In genomic region chr6:7138921-7139358, GRCh38 we compare ENCODE assay signal across 8 cellular contexts. TPM values are rescaled to one million over a fixed set of nuclear protein-coding genes. Genes with fewer than 3 reads are reported as not detected.
DNase-seq lines count a peak whose midpoint lies in the region; ATAC-seq lines count a peak whose summit lies in the region.

No MANE protein-coding gene starts in this region.

- peak overlapping the region; percentile 89 for H3K4me3 Mint-ChIP-seq in activated naive CD8-positive, alpha-beta T cell
- H3K4me3 Mint-ChIP-seq in memory B cell = peak overlapping the region; percentile 22

- no peaks in the 10 kb centered on the region for H3K36me3 Mint-ChIP-seq in activated naive CD8-positive, alpha-beta T cell
- H3K36me3 Mint-ChIP-seq in memory B cell = no peaks in the 10 kb centered on the region

- H3K4me3 ChIP-seq in MG63 = no peak overlapping the region

- ATAC-seq in memory B cell (ENCODE audit: low read depth) (peak; percentile 48), GM18858 (IDR thresholded peaks at IDR 0.05; ENCODE audit: unreplicated experiment) (no peak), GM18907 (IDR thresholded peaks at IDR 0.05; ENCODE audit: unreplicated experiment) (no peak)

- no peaks in the 10 kb centered on the region for H3K36me3 ChIP-seq in MG63

- no peaks in the 10 kb centered on the region for H3K27me3 Mint-ChIP-seq in activated naive CD8-positive, alpha-beta T cell
- no peaks in the 10 kb centered on the region for H3K27me3 Mint-ChIP-seq in memory B cell

- peak overlapping the region; percentile 98 for H3K27ac Mint-ChIP-seq in activated naive CD8-positive, alpha-beta T cell
- H3K27ac Mint-ChIP-seq in memory B cell = peak overlapping the region; percentile 98

- peaks cover 75% of the 10 kb centered on the region for H3K4me1 Mint-ChIP-seq in activated naive CD8-positive, alpha-beta T cell (ENCODE audit: low read depth)
- H3K4me1 Mint-ChIP-seq in memory B cell = peaks cover 37% of the 10 kb centered on the region

- no peaks in the 10 kb centered on the region for H3K9me3 Mint-ChIP-seq in activated naive CD8-positive, alpha-beta T cell (ENCODE audit: low read depth)
- H3K9me3 Mint-ChIP-seq in memory B cell = no peaks in the 10 kb centered on the region

- H3K27me3 ChIP-seq in MG63 = no peaks in the 10 kb centered on the region

- no peaks in the 10 kb centered on the region for H3K9me3 ChIP-seq in MG63

- DNase-seq in DMS153 treated with DMSO at 0.1 percent for 48 hours (lab: John Stamatoyannopoulos, UW; ENCODE audit: unreplicated experiment) = peak; percentile 79
- peak; percentile 99 for DNase-seq in NCI-H2029 treated with DMSO at 0.1 percent for 48 hours (lab: John Stamatoyannopoulos, UW)
- DNase-seq in memory B cell (ENCODE audit: low spot score in 2 of 2) = peak in 1 of 2 donors; percentile 47
- DNase-seq in MG63 = no peak
- no peak for DNase-seq in GOT3 (lab: John Stamatoyannopoulos, UW)

RNA-seq across cellular contexts. Expression of gene RREB1, which starts 31.2 kb away (rescaled TPM):
- total RNA-seq in MG63 (2014; rRNA removed; shearing (Covaris generic); ENCODE audit: low replicate concordance) = 16.5 and 17.2 TPM in 2 replicates

Comparison
In these comparisons a context has a peak if more than half of its experiments do, and no peak if none do; other contexts are left out.
1. DNase-seq: peak in DMS153 treated with DMSO at 0.1 percent for 48 hours (single experiment) and NCI-H2029 treated with DMSO at 0.1 percent for 48 hours (single experiment); none in MG63 (single experiment) and GOT3 (single experiment).